ENCODE assay signal across 27 cellular contexts in the genomic region with DNA sequence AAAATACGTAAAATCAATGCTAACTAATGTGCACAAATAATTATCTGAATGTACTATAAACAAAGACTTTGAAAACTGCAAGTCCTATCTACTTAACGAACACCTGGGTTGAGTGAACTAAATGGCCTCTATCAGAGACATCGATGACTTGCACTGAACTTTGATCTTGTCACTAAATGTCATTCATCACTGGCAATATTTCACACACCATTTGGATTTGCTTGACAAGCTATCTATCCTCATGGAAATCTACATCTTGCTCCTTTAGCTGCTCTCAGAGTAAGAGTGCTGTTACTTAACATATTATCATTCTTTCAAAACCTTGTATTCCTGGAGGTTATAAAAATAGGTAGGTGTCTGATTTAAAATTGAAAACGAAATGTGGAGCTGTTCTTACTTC.
"Had no signal": no experiment of that assay in that cellular context is flagged by ENCODE, and none has a peak within 500 bp of the region (broad histone marks: within the 10 kb centered on the region; RNA-seq: fewer than 3 reads in every experiment).

No MANE protein-coding gene starts in this region.

- H3K79me2 ChIP-seq: hepatocyte had no signal

- H3K36me3 ChIP-seq: heart right ventricle, left ventricle myocardium inferior, pancreas, right atrium auricular region, right lobe of liver, stomach, thyroid gland, transverse colon, upper lobe of left lung had no signal

- H3K27ac ChIP-seq: heart right ventricle, hepatocyte, left ventricle myocardium inferior, pancreas, psoas muscle, right atrium auricular region, right lobe of liver, stomach, testis, thyroid gland, transverse colon, upper lobe of left lung had no signal

- H3K27me3 Mint-ChIP-seq: memory B cell; naive thymus-derived CD4-positive, alpha-beta T cell; natural killer cell treated with Interleukin-12 subunit alpha and Interleukin-12 subunit beta and Interleukin-15 and Interleukin-18, amount 100 ng/mL, for 72 hours; stimulated activated naive B cell treated with anti-CD40 and anti-IgM and Interleukin-4, amounts not matched to agents 10 μg/mL and 1 μg/mL and 100 μg/mL, for 72 hours had no signal

- H3K27ac Mint-ChIP-seq: memory B cell; naive thymus-derived CD4-positive, alpha-beta T cell; natural killer cell treated with Interleukin-12 subunit alpha and Interleukin-12 subunit beta and Interleukin-15 and Interleukin-18, amount 100 ng/mL, for 72 hours; stimulated activated naive B cell treated with anti-CD40 and anti-IgM and Interleukin-4, amounts not matched to agents 10 μg/mL and 1 μg/mL and 100 μg/mL, for 72 hours had no signal

- H3K4me1 ChIP-seq: heart right ventricle, left ventricle myocardium inferior, pancreas, psoas muscle, right atrium auricular region, right lobe of liver, stomach, testis, thyroid gland, transverse colon had no signal

- H3K4me3 Mint-ChIP-seq: memory B cell; naive thymus-derived CD4-positive, alpha-beta T cell; natural killer cell treated with Interleukin-12 subunit alpha and Interleukin-12 subunit beta and Interleukin-15 and Interleukin-18, amount 100 ng/mL, for 72 hours; neural crest cell; stimulated activated naive B cell treated with anti-CD40 and anti-IgM and Interleukin-4, amounts not matched to agents 10 μg/mL and 1 μg/mL and 100 μg/mL, for 72 hours had no signal

- DNase-seq: heart right ventricle; islet precursor cell; left ventricle myocardium inferior; midbrain; mucosa of descending colon; naive thymus-derived CD4-positive, alpha-beta T cell; nucleus accumbens; pancreas; posterior cingulate gyrus; psoas muscle; right lobe of liver; stimulated activated CD4-positive, alpha-beta T cell treated with anti-CD3 and anti-CD28 coated beads, Interleukin-12 subunit alpha, Interleukin-12 subunit beta, amount 100 ng/mL, for 4 hours; stimulated activated CD4-positive, alpha-beta T cell treated with anti-CD3 and anti-CD28 coated beads, Interleukin-15, amount 100 ng/mL, for 24 hours; stimulated activated CD4-positive, alpha-beta T cell treated with anti-CD3 and anti-CD28 coated beads, Interleukin-2, amount 100 ng/mL, for 24 hours; stimulated activated CD4-positive, alpha-beta T cell treated with anti-CD3 and anti-CD28 coated beads, Interleukin-4, amount 100 ng/mL, for 1 hour; stimulated activated naive B cell treated with anti-CD40 and anti-IgM and Interleukin-4, amounts not matched to agents 10 μg/mL and 1 μg/mL and 100 μg/mL, for 72 hours; stimulated activated naive CD8-positive, alpha-beta T cell treated with anti-CD3 and anti-CD28 coated beads, Interleukin-15, Interleukin-2, amounts not matched to agents 100 U/mL and 50 U/mL, for 24 hours; stomach; testis; thyroid gland; transverse colon; upper lobe of left lung had no signal

- H3K36me3 Mint-ChIP-seq: memory B cell; naive thymus-derived CD4-positive, alpha-beta T cell; stimulated activated naive B cell treated with anti-CD40 and anti-IgM and Interleukin-4, amounts not matched to agents 10 μg/mL and 1 μg/mL and 100 μg/mL, for 72 hours had no signal

- H3K9me3 Mint-ChIP-seq: neural crest cell had no signal

- FAIRE-seq: pancreas had no signal

- H3K27me3 ChIP-seq: hepatocyte, pancreas, right atrium auricular region, right lobe of liver, stomach, testis, thyroid gland, transverse colon, upper lobe of left lung had no signal

- H3K9me3 ChIP-seq: mucosa of descending colon, pancreas, psoas muscle, right lobe of liver, stomach, testis, thyroid gland, transverse colon, upper lobe of left lung had no signal

- H3K4me2 ChIP-seq: hepatocyte had no signal

- ATAC-seq: heart right ventricle; mucosa of descending colon; naive thymus-derived CD4-positive, alpha-beta T cell; natural killer cell treated with Interleukin-12 subunit alpha and Interleukin-12 subunit beta and Interleukin-15 and Interleukin-18, amount 100 ng/mL, for 72 hours; pancreas; psoas muscle; right lobe of liver; stimulated activated naive B cell treated with anti-CD40 and anti-IgM and Interleukin-4, amounts not matched to agents 10 μg/mL and 1 μg/mL and 100 μg/mL, for 72 hours; stimulated activated naive CD8-positive, alpha-beta T cell treated with anti-CD3 and anti-CD28 coated beads, Interleukin-15, Interleukin-2, amounts not matched to agents 100 U/mL and 50 U/mL, for 24 hours had no signal

- H3K4me3 ChIP-seq: heart right ventricle, hepatocyte, left ventricle myocardium inferior, mucosa of descending colon, pancreas, psoas muscle, right atrium auricular region, right lobe of liver, stomach, testis, thyroid gland, transverse colon, upper lobe of left lung had no signal

- H3K4me1 Mint-ChIP-seq: memory B cell; stimulated activated naive B cell treated with anti-CD40 and anti-IgM and Interleukin-4, amounts not matched to agents 10 μg/mL and 1 μg/mL and 100 μg/mL, for 72 hours had no signal
